In the genomic region with DNA sequence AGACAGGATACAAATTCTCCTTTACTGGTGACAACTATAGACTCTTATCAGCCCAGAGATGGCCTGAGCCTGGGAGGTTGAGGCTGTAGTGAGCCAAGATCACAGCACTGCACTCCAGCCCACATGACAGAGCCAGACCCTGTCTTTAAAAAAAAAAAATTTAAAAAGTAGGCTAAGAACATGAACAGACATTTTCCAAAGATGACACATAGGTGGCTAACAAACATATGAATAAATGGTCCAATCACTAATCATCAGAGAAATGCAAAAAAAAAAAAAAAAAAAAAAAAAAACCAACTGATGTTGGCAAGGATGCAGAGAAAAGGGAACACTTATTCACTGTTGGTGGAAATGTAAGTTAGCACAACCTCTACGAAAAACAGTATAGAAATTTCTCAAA, we compare ENCODE assay signal across 2 cellular contexts.
TF ChIP-seq lines count a peak whose summit lies in the region.

No MANE protein-coding gene starts in this region.

TF ChIP-seq in endothelial cell of umbilical vein, 7 proteins besides CTCF, POLR2A, EP300 and RAD21:
- TF ChIP-seq JUN (IDR thresholded peaks at IDR 0.05; ENCODE audit: borderline replicate concordance, insufficient read depth, insufficient read length, low read depth) (no peak), FOS (IDR thresholded peaks at IDR 0.05; ENCODE audit: borderline replicate concordance, insufficient read depth, low read length) (no peak)
TF ChIP-seq in endothelial cell of umbilical vein: peak in this region for 0.

TF ChIP-seq in HepG2, 621 proteins besides CTCF, POLR2A, EP300 and RAD21 (continued from another document):
- TF ChIP-seq, protein P1, sequence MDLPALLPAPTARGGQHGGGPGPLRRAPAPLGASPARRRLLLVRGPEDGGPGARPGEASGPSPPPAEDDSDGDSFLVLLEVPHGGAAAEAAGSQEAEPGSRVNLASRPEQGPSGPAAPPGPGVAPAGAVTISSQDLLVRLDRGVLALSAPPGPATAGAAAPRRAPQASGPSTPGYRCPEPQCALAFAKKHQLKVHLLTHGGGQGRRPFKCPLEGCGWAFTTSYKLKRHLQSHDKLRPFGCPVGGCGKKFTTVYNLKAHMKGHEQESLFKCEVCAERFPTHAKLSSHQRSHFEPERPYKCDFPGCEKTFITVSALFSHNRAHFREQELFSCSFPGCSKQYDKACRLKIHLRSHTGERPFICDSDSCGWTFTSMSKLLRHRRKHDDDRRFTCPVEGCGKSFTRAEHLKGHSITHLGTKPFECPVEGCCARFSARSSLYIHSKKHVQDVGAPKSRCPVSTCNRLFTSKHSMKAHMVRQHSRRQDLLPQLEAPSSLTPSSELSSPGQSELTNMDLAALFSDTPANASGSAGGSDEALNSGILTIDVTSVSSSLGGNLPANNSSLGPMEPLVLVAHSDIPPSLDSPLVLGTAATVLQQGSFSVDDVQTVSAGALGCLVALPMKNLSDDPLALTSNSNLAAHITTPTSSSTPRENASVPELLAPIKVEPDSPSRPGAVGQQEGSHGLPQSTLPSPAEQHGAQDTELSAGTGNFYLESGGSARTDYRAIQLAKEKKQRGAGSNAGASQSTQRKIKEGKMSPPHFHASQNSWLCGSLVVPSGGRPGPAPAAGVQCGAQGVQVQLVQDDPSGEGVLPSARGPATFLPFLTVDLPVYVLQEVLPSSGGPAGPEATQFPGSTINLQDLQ (CRISPR knock-in tag; IDR thresholded peaks at IDR 0.05) = no peak
- TF ChIP-seq TBP (CRISPR knock-in tag; IDR thresholded peaks at IDR 0.05) (no peak), REPIN1 (CRISPR knock-in tag; IDR thresholded peaks at IDR 0.05; ENCODE audit: borderline replicate concordance, low read depth) (no peak), GATAD1 (CRISPR knock-in tag; IDR thresholded peaks at IDR 0.05) (no peak), MIER3 (CRISPR knock-in tag; IDR thresholded peaks at IDR 0.05; ENCODE audit: borderline replicate concordance) (no peak), SRF (IDR thresholded peaks at IDR 0.05; ENCODE audit: low read depth, low read length) (no peak), CHCHD3 (CRISPR knock-in tag; IDR thresholded peaks at IDR 0.05) (no peak), ASH2L (IDR thresholded peaks at IDR 0.05; ENCODE audit: insufficient read length, low read depth, low read length) (no peak), KLF6 (CRISPR knock-in tag; IDR thresholded peaks at IDR 0.05) (no peak), ZNF660 (CRISPR knock-in tag; IDR thresholded peaks at IDR 0.05; ENCODE audit: borderline replicate concordance, low read depth) (no peak), ARHGAP35 (CRISPR knock-in tag; IDR thresholded peaks at IDR 0.05; ENCODE audit: borderline replicate concordance) (no peak), KDM1A (CRISPR knock-in tag; IDR thresholded peaks at IDR 0.05) (no peak), ZFP36 (IDR thresholded peaks at IDR 0.05; ENCODE audit: borderline replicate concordance, low read depth, low read length, partially characterized antibody) (no peak), ZNF775 (CRISPR knock-in tag; IDR thresholded peaks at IDR 0.05; ENCODE audit: borderline replicate concordance) (no peak), ZNF609 (CRISPR knock-in tag; IDR thresholded peaks at IDR 0.05; ENCODE audit: borderline replicate concordance) (no peak), DPF2 (CRISPR knock-in tag; IDR thresholded peaks at IDR 0.05; ENCODE audit: borderline replicate concordance, low read depth) (no peak), ZNF674 (CRISPR knock-in tag; IDR thresholded peaks at IDR 0.05; ENCODE audit: low read depth) (no peak), IKZF1 (IDR thresholded peaks at IDR 0.05) (no peak)
TF ChIP-seq in HepG2: peak in this region for 0.
